Comparison of ENCODE assay signal across 24 cellular contexts in the genomic region with DNA sequence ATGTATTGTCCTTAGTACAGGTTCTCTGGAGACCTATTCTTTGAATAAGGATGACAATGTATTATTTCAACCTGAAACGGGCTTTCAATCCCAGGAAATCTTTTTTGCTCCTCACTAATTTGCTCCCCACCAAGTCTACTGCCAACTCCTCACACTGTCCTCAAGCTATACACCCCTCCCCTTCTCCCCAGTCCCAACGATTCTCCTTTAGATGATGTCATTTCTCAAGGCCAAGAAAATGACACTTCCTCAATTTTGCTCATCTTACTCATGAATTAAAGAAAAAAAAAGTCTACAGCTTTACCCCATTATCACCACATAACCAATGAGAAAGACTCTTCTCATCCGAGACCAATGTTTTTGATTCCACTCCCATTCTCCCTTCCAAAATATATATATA. TPM values are rescaled to one million over a fixed set of nuclear protein-coding genes. Genes with fewer than 3 reads are reported as not detected.
DNase-seq lines count a peak whose midpoint lies in the region; ATAC-seq and TF ChIP-seq lines count a peak whose summit lies in the region.
"Had no signal": no experiment of that assay in that cellular context is flagged by ENCODE, and none has a peak within 500 bp of the region (broad histone marks: within the 10 kb centered on the region; RNA-seq: fewer than 3 reads in every experiment).

No MANE protein-coding gene starts in this region.

- no peak for ATAC-seq in activated naive CD8-positive, alpha-beta T cell treated with anti-CD3 and anti-CD28 coated beads, Interleukin-2, amount 10 ng/mL, durations not matched to agents 7 days and 5 days (ENCODE audit: low read depth)
- ATAC-seq in activated B cell treated with CpG ODN at 0.5 μM for 24 hours (ENCODE audit: low read depth) (peak; percentile 37), GM18505 (IDR thresholded peaks at IDR 0.05; ENCODE audit: unreplicated experiment) (no peak)
- ATAC-seq: activated CD8-positive, alpha-beta memory T cell treated with anti-CD3 and anti-CD28 coated beads, Interleukin-2, amount 10 ng/mL, durations not matched to agents 7 days and 5 days; activated T-cell treated with anti-CD3 and anti-CD28 coated beads, Interleukin-2, amount 50 U/mL, for 72 hours; gastroesophageal sphincter; stimulated activated naive CD8-positive, alpha-beta T cell treated with anti-CD3 and anti-CD28 coated beads, Interleukin-15, amount 100 ng/mL, for 72 hours had no signal

- H3K27ac Mint-ChIP-seq in activated naive CD8-positive, alpha-beta T cell treated with anti-CD3 and anti-CD28 coated beads, Interleukin-2, amount 10 ng/mL, durations not matched to agents 7 days and 5 days, result peak overlapping the region; percentile 21
- no peak overlapping the region for H3K27ac Mint-ChIP-seq in activated naive CD8-positive, alpha-beta T cell treated with anti-CD3 and anti-CD28 coated beads for 36 hours
- H3K27ac Mint-ChIP-seq in activated B cell treated with CpG ODN at 0.5 μM for 24 hours, result peak overlapping the region; percentile 65
- H3K27ac Mint-ChIP-seq in progenitor cell of endocrine pancreas, result peak overlapping the region; percentile 26
- H3K27ac Mint-ChIP-seq: activated CD8-positive, alpha-beta memory T cell treated with anti-CD3 and anti-CD28 coated beads, Interleukin-2, amount 10 ng/mL, durations not matched to agents 7 days and 5 days; activated naive CD4-positive, alpha-beta T cell treated with anti-CD3 and anti-CD28 coated beads, Interleukin-2, amount 10 ng/mL, durations not matched to agents 7 days and 5 days; activated T-cell treated with anti-CD3 and anti-CD28 coated beads, Interleukin-2, amount 50 U/mL, for 72 hours; dendritic cell treated with granulocyte-macrophage colony-stimulating factor and Interleukin-4, amounts not matched to agents 40 ng/mL and 50 ng/mL, for 4 days; stimulated activated naive CD8-positive, alpha-beta T cell treated with anti-CD3 and anti-CD28 coated beads, Interleukin-15, amount 100 ng/mL, for 72 hours had no signal

- DNase-seq in activated naive CD8-positive, alpha-beta T cell treated with anti-CD3 and anti-CD28 coated beads, Interleukin-2, amount 10 ng/mL, durations not matched to agents 7 days and 5 days, result no peak
- DNase-seq in activated naive CD8-positive, alpha-beta T cell treated with anti-CD3 and anti-CD28 coated beads for 36 hours, result no peak
- DNase-seq in MV-4-11 (lab: John Stamatoyannopoulos, UW), result peak; percentile 61
- no peak for DNase-seq in activated B cell treated with CpG ODN at 0.5 μM for 24 hours
- DNase-seq in progenitor cell of endocrine pancreas (ENCODE audit: low spot score, unreplicated experiment), result no peak
- no peak for DNase-seq in DMS79 (lab: John Stamatoyannopoulos, UW)
- DNase-seq in inferior parietal cortex (ENCODE audit: extremely low spot score), result no peak
- DNase-seq: ACHN; activated CD4-positive, alpha-beta T cell treated with anti-CD3 and anti-CD28 coated beads for 1 hour; activated CD8-positive, alpha-beta memory T cell treated with anti-CD3 and anti-CD28 coated beads, Interleukin-2, amount 10 ng/mL, durations not matched to agents 7 days and 5 days; activated naive CD4-positive, alpha-beta T cell treated with anti-CD3 and anti-CD28 coated beads, Interleukin-2, amount 10 ng/mL, durations not matched to agents 7 days and 5 days; activated T-cell treated with anti-CD3 and anti-CD28 coated beads, Interleukin-2, amount 50 U/mL, for 72 hours; caudate nucleus; EL; MG63; NCI-H2171 treated with DMSO at 0.1 percent for 48 hours; NCI-H524 treated with DMSO at 0.1 percent for 48 hours; sigmoid colon; stimulated activated CD4-positive, alpha-beta T cell treated with anti-CD3 and anti-CD28 coated beads, Interleukin-15, amount 100 ng/mL, for 24 hours; stimulated activated naive CD8-positive, alpha-beta T cell treated with anti-CD3 and anti-CD28 coated beads, Interleukin-15, amount 100 ng/mL, for 72 hours; tibial artery had no signal

- H3K27me3 Mint-ChIP-seq in activated naive CD8-positive, alpha-beta T cell treated with anti-CD3 and anti-CD28 coated beads, Interleukin-2, amount 10 ng/mL, durations not matched to agents 7 days and 5 days, result no peaks in the 10 kb centered on the region
- H3K27me3 Mint-ChIP-seq in activated naive CD8-positive, alpha-beta T cell treated with anti-CD3 and anti-CD28 coated beads for 36 hours, result no peaks in the 10 kb centered on the region
- H3K27me3 Mint-ChIP-seq in activated B cell treated with CpG ODN at 0.5 μM for 24 hours (no peaks in the 10 kb centered on the region), progenitor cell of endocrine pancreas (no peaks in the 10 kb centered on the region)
- H3K27me3 Mint-ChIP-seq: activated CD8-positive, alpha-beta memory T cell treated with anti-CD3 and anti-CD28 coated beads, Interleukin-2, amount 10 ng/mL, durations not matched to agents 7 days and 5 days; activated naive CD4-positive, alpha-beta T cell treated with anti-CD3 and anti-CD28 coated beads, Interleukin-2, amount 10 ng/mL, durations not matched to agents 7 days and 5 days; dendritic cell treated with granulocyte-macrophage colony-stimulating factor and Interleukin-4, amounts not matched to agents 40 ng/mL and 50 ng/mL, for 4 days; stimulated activated naive CD8-positive, alpha-beta T cell treated with anti-CD3 and anti-CD28 coated beads, Interleukin-15, amount 100 ng/mL, for 72 hours had no signal

- POLR2A ChIA-PET in activated naive CD8-positive, alpha-beta T cell treated with anti-CD3 and anti-CD28 coated beads, Interleukin-2, amount 10 ng/mL, durations not matched to agents 7 days and 5 days (lab: Charles Lee), result no interaction called here
- POLR2A ChIA-PET in activated B cell treated with CpG ODN at 0.5 μM for 24 hours (lab: Charles Lee), result interaction anchor here (0.6 to 1.5 kb wide), 3 partner anchors 14 to 851 kb away, joined by 3 to 5 read pairs (median 4); a partner anchor contains a TSS

- H3K4me1 Mint-ChIP-seq in activated naive CD8-positive, alpha-beta T cell treated with anti-CD3 and anti-CD28 coated beads, Interleukin-2, amount 10 ng/mL, durations not matched to agents 7 days and 5 days, result peaks cover 2% of the 10 kb centered on the region
- peaks cover 7% of the 10 kb centered on the region for H3K4me1 Mint-ChIP-seq in activated naive CD8-positive, alpha-beta T cell treated with anti-CD3 and anti-CD28 coated beads for 36 hours
- H3K4me1 Mint-ChIP-seq in activated B cell treated with CpG ODN at 0.5 μM for 24 hours, result peaks cover 10% of the 10 kb centered on the region
- H3K4me1 Mint-ChIP-seq in progenitor cell of endocrine pancreas (ENCODE audit: low read depth), result peaks cover 8% of the 10 kb centered on the region
- H3K4me1 Mint-ChIP-seq: activated naive CD4-positive, alpha-beta T cell treated with anti-CD3 and anti-CD28 coated beads, Interleukin-2, amount 10 ng/mL, durations not matched to agents 7 days and 5 days had no signal

- CTCF ChIA-PET in activated B cell treated with CpG ODN at 0.5 μM for 24 hours (lab: Charles Lee), result no interaction called here

- H3K36me3 Mint-ChIP-seq in activated naive CD8-positive, alpha-beta T cell treated with anti-CD3 and anti-CD28 coated beads, Interleukin-2, amount 10 ng/mL, durations not matched to agents 7 days and 5 days, result no peaks in the 10 kb centered on the region
- peaks cover 2% of the 10 kb centered on the region for H3K36me3 Mint-ChIP-seq in activated naive CD8-positive, alpha-beta T cell treated with anti-CD3 and anti-CD28 coated beads for 36 hours
- H3K36me3 Mint-ChIP-seq in activated B cell treated with CpG ODN at 0.5 μM for 24 hours (ENCODE audit: low read depth) (peaks cover 15% of the 10 kb centered on the region), progenitor cell of endocrine pancreas (ENCODE audit: insufficient read depth) (peaks cover 8% of the 10 kb centered on the region)

- intact Hi-C loops in activated B cell treated with CpG ODN at 0.5 μM for 24 hours (cut with micrococcal nuclease), result no loop called here

- TF ChIP-seq CTCF in activated B cell treated with CpG ODN at 0.5 μM for 24 hours (IDR thresholded peaks at IDR 0.05), result no peak
- no peak for TF ChIP-seq CTCF in progenitor cell of endocrine pancreas (IDR thresholded peaks at IDR 0.05; ENCODE audit: unreplicated experiment)

- no peaks in the 10 kb centered on the region for H3K9me3 Mint-ChIP-seq in activated naive CD8-positive, alpha-beta T cell treated with anti-CD3 and anti-CD28 coated beads, Interleukin-2, amount 10 ng/mL, durations not matched to agents 7 days and 5 days
- H3K9me3 Mint-ChIP-seq in activated naive CD8-positive, alpha-beta T cell treated with anti-CD3 and anti-CD28 coated beads for 36 hours, result no peaks in the 10 kb centered on the region
- H3K9me3 Mint-ChIP-seq in activated B cell treated with CpG ODN at 0.5 μM for 24 hours (no peaks in the 10 kb centered on the region), progenitor cell of endocrine pancreas (ENCODE audit: low read depth) (no peaks in the 10 kb centered on the region)
- H3K9me3 Mint-ChIP-seq: activated naive CD4-positive, alpha-beta T cell treated with anti-CD3 and anti-CD28 coated beads, Interleukin-2, amount 10 ng/mL, durations not matched to agents 7 days and 5 days; activated T-cell treated with anti-CD3 and anti-CD28 coated beads, Interleukin-2, amount 50 U/mL, for 72 hours; dendritic cell treated with granulocyte-macrophage colony-stimulating factor and Interleukin-4, amounts not matched to agents 40 ng/mL and 50 ng/mL, for 4 days; stimulated activated naive CD8-positive, alpha-beta T cell treated with anti-CD3 and anti-CD28 coated beads, Interleukin-15, amount 100 ng/mL, for 72 hours had no signal

- no peak for TF ChIP-seq POLR2A in GM18505 (IDR thresholded peaks at IDR 0.05; ENCODE audit: borderline replicate concordance, extremely low read depth, insufficient read depth, insufficient read length)

- no peak overlapping the region for H3K4me3 Mint-ChIP-seq in activated naive CD8-positive, alpha-beta T cell treated with anti-CD3 and anti-CD28 coated beads, Interleukin-2, amount 10 ng/mL, durations not matched to agents 7 days and 5 days
- H3K4me3 Mint-ChIP-seq in activated naive CD8-positive, alpha-beta T cell treated with anti-CD3 and anti-CD28 coated beads for 36 hours, result no peak overlapping the region
- H3K4me3 Mint-ChIP-seq in activated B cell treated with CpG ODN at 0.5 μM for 24 hours, result no peak overlapping the region
- no peak overlapping the region for H3K4me3 Mint-ChIP-seq in progenitor cell of endocrine pancreas (ENCODE audit: low read depth)
- H3K4me3 Mint-ChIP-seq: activated CD8-positive, alpha-beta memory T cell treated with anti-CD3 and anti-CD28 coated beads, Interleukin-2, amount 10 ng/mL, durations not matched to agents 7 days and 5 days; activated naive CD4-positive, alpha-beta T cell treated with anti-CD3 and anti-CD28 coated beads, Interleukin-2, amount 10 ng/mL, durations not matched to agents 7 days and 5 days; activated T-cell treated with anti-CD3 and anti-CD28 coated beads, Interleukin-2, amount 50 U/mL, for 72 hours; dendritic cell treated with granulocyte-macrophage colony-stimulating factor and Interleukin-4, amounts not matched to agents 40 ng/mL and 50 ng/mL, for 4 days; stimulated activated naive CD8-positive, alpha-beta T cell treated with anti-CD3 and anti-CD28 coated beads, Interleukin-15, amount 100 ng/mL, for 72 hours had no signal

RNA-seq across cellular contexts. Expression of a gene that starts 20.6 kb away (rescaled TPM):
- 10 to 100 TPM; 28.8 to 31.5 TPM for total RNA-seq in activated naive CD8-positive, alpha-beta T cell treated with anti-CD3 and anti-CD28 coated beads, Interleukin-2, amount 10 ng/mL, durations not matched to agents 7 days and 5 days
- 10 to 100 TPM; 29.4 to 33.0 TPM for total RNA-seq in activated naive CD8-positive, alpha-beta T cell treated with anti-CD3 and anti-CD28 coated beads for 36 hours
- total RNA-seq in activated B cell treated with CpG ODN at 0.5 μM for 24 hours (42.3 and 45.9 TPM in 2 replicates), progenitor cell of endocrine pancreas (82.2 and 82.6 TPM in 2 replicates)

RNA-seq across cellular contexts. Expression of a gene that starts 43.8 kb away (rescaled TPM):
- total RNA-seq in activated naive CD8-positive, alpha-beta T cell treated with anti-CD3 and anti-CD28 coated beads, Interleukin-2, amount 10 ng/mL, durations not matched to agents 7 days and 5 days, result 10 to 100 TPM; 19.3 TPM
- total RNA-seq in activated naive CD8-positive, alpha-beta T cell treated with anti-CD3 and anti-CD28 coated beads for 36 hours, result 10 to 100 TPM; 11.2 to 12.5 TPM
- total RNA-seq in activated B cell treated with CpG ODN at 0.5 μM for 24 hours, result 19.8 and 20.9 TPM in 2 replicates
- total RNA-seq in progenitor cell of endocrine pancreas, result 19.3 and 24.5 TPM in 2 replicates
